24 cellular contexts compared by ENCODE assay signal in genomic region chr3:130725746-130726145, GRCh38.
"Had no signal": no experiment of that assay in that cellular context is flagged by ENCODE, and none has a peak within 500 bp of the region (broad histone marks: within the 10 kb centered on the region; RNA-seq: fewer than 3 reads in every experiment).

No MANE protein-coding gene starts in this region.

- ATAC-seq: activated CD4-positive, CD25-positive, alpha-beta regulatory T cell treated with anti-CD3 and anti-CD28 coated beads, Interleukin-2, amount 50 U/mL, for 24 hours; activated CD8-positive, alpha-beta memory T cell treated with anti-CD3 and anti-CD28 coated beads, Interleukin-2, amount 10 ng/mL, durations not matched to agents 7 days and 5 days; activated naive CD8-positive, alpha-beta T cell treated with anti-CD3 and anti-CD28 coated beads, Interleukin-2, amount 50 U/mL, for 24 hours; heart left ventricle; left colon; mucosa of descending colon; sciatic nerve; stimulated activated memory B cell treated with anti-CD40 and anti-IgM and Interleukin-4, amounts not matched to agents 10 μg/mL and 1 μg/mL and 100 μg/mL, for 72 hours had no signal

- H3K27ac ChIP-seq: brain microvascular endothelial cell, suprapubic skin had no signal

- DNase-seq: activated CD4-positive, alpha-beta memory T cell treated with anti-CD3 and anti-CD28 coated beads, Interleukin-2, amount 10 ng/mL, durations not matched to agents 7 days and 5 days; activated CD4-positive, alpha-beta T cell treated with anti-CD3 and anti-CD28 coated beads, Interleukin-2, amount 10 ng/mL, durations not matched to agents 24 days and 14 days; activated CD8-positive, alpha-beta memory T cell treated with anti-CD3 and anti-CD28 coated beads, Interleukin-2, amount 10 ng/mL, durations not matched to agents 7 days and 5 days; activated gamma-delta T cell; activated naive CD4-positive, alpha-beta T cell treated with anti-CD3 and anti-CD28 coated beads, Interleukin-2, amount 50 U/mL, for 16 hours; activated naive CD8-positive, alpha-beta T cell treated with anti-CD3 and anti-CD28 coated beads, Interleukin-2, amount 50 U/mL, for 24 hours; activated T-cell treated with anti-CD3 and anti-CD28 coated beads for 4 hours; aorta; brain microvascular endothelial cell; caudate nucleus; effector memory CD4-positive, alpha-beta T cell; heart left ventricle; left colon; mesendoderm; mucosa of descending colon; naive B cell; nucleus accumbens; stimulated activated CD4-positive, alpha-beta T cell treated with anti-CD3 and anti-CD28 coated beads, Interleukin-15, amount 100 ng/mL, for 24 hours; stomach had no signal

- H3K27me3 ChIP-seq: brain microvascular endothelial cell, heart left ventricle, stomach, suprapubic skin, tibial nerve had no signal

- H3K4me3 ChIP-seq: mucosa of descending colon, stomach, suprapubic skin, tibial nerve had no signal

- H3K9me3 ChIP-seq: heart left ventricle, mucosa of descending colon, stomach, suprapubic skin, tibial nerve had no signal
